ENCODE assay signal across 17 cellular contexts in genomic region chr14:39673141-39674133, GRCh38.
DNase-seq lines count a peak whose midpoint lies in the region; ATAC-seq, FAIRE-seq and TF ChIP-seq lines count a peak whose summit lies in the region.
"Had no signal": no experiment of that assay in that cellular context is flagged by ENCODE, and none has a peak within 500 bp of the region (broad histone marks: within the 10 kb centered on the region; RNA-seq: fewer than 3 reads in every experiment).

No MANE protein-coding gene starts in this region.

- TF ChIP-seq EP300 in H1 (IDR thresholded peaks at IDR 0.05; ENCODE audit: borderline replicate concordance in 1 of 2, low read depth in 2 of 2, low read length in 2 of 2), result peak in 1 of 2 experiments; percentile 9; a peak in 1 of 3 replicates

- H3K27ac Mint-ChIP-seq in chondrocyte (ENCODE audit: unreplicated experiment), result no peak overlapping the region
- H3K27ac Mint-ChIP-seq: activated CD8-positive, alpha-beta memory T cell treated with anti-CD3 and anti-CD28 coated beads, Interleukin-2, amount 10 ng/mL, durations not matched to agents 7 days and 5 days; memory B cell had no signal

- H2AK5ac ChIP-seq in H1 (ENCODE audit: low read depth, low read length), result no peak overlapping the region

- H2BK15ac ChIP-seq in H1 (ENCODE audit: low read length), result no peak overlapping the region

- no peak overlapping the region for H3K23ac ChIP-seq in H1 (ENCODE audit: insufficient read length)

- FAIRE-seq in H1 (lab: Jason Lieb, UNC), result no peak
- FAIRE-seq: HTR-8/SVneo, pancreas had no signal

- no peak overlapping the region for H2BK12ac ChIP-seq in H1 (ENCODE audit: low read depth, low read length)

- no peaks in the 10 kb centered on the region for H4K20me1 ChIP-seq in H1 (replicated peaks in 1 of 2; ENCODE audit: control insufficient read depth in 1 of 2, insufficient read depth in 2 of 2, low read length in 2 of 2)

- WGBS in H1 (ENCODE audit: extremely low coverage in 1 of 2, insufficient coverage in 1 of 2, insufficient read length in 1 of 2, insufficient replicate concordance in 2 of 2, low coverage in 1 of 2, low lambda C conversion rate in 2 of 2, missing lambda C conversion rate in 1 of 2), 2 experiments, result 61% methylated on average over 5 of the region's 5 CpGs; no CpG with 5 or more reads in 1 of the 2 experiments

- no peak overlapping the region for H3K18ac ChIP-seq in H1 (ENCODE audit: extremely low read depth, low read length)

- peak overlapping the region in 1 of 2 experiments; percentile 16; a peak in 2 of 4 replicates for H3K4me2 ChIP-seq in H1 (ENCODE audit: insufficient read depth in 1 of 2, low read depth in 2 of 2, low read length in 2 of 2)

- no peaks in the 10 kb centered on the region for H3K27me3 Mint-ChIP-seq in chondrocyte (ENCODE audit: low read depth)
- H3K27me3 Mint-ChIP-seq: activated CD8-positive, alpha-beta memory T cell treated with anti-CD3 and anti-CD28 coated beads, Interleukin-2, amount 10 ng/mL, durations not matched to agents 7 days and 5 days; memory B cell had no signal

- no peak overlapping the region for H4K8ac ChIP-seq in H1 (ENCODE audit: extremely low read depth, insufficient read depth, low read length)

- no peak overlapping the region for H2BK5ac ChIP-seq in H1 (ENCODE audit: low read depth, low read length)

- H2BK120ac ChIP-seq in H1 (replicated peaks; ENCODE audit: low read depth, low read length), result no peak overlapping the region

- peaks cover 8% of the 10 kb centered on the region for H3K4me1 Mint-ChIP-seq in chondrocyte (ENCODE audit: low read depth)
- H3K4me1 Mint-ChIP-seq: activated CD8-positive, alpha-beta memory T cell treated with anti-CD3 and anti-CD28 coated beads, Interleukin-2, amount 10 ng/mL, durations not matched to agents 7 days and 5 days; memory B cell had no signal

- no peaks in the 10 kb centered on the region for H3K79me1 ChIP-seq in H1 (ENCODE audit: low read depth, low read length)

- TF ChIP-seq RAD21 in H1 (IDR thresholded peaks at IDR 0.05 in 1 of 2, conservative IDR thresholded peaks at IDR 0.05 in 1 of 2; ENCODE audit: low read depth in 2 of 2, low read length in 2 of 2), result no peak

- no peak overlapping the region for H4K5ac ChIP-seq in H1 (ENCODE audit: insufficient read length, low read depth, low read length)

- TF ChIP-seq POLR2A in H1 (IDR thresholded peaks at IDR 0.05; ENCODE audit: control extremely low read depth in 1 of 2, low read depth in 2 of 2, low read length in 2 of 2), result no peak

- H3K9me3 ChIP-seq in NT2/D1 (ENCODE audit: insufficient read depth, low read length) (no peaks in the 10 kb centered on the region), H1 (ENCODE audit: insufficient read depth in 2 of 2, low read depth in 1 of 2, low read length in 1 of 2) (no peaks in the 10 kb centered on the region)
- H3K9me3 ChIP-seq: pancreas had no signal

- no peaks in the 10 kb centered on the region for H3K36me3 Mint-ChIP-seq in chondrocyte (ENCODE audit: low read depth)
- H3K36me3 Mint-ChIP-seq: activated CD8-positive, alpha-beta memory T cell treated with anti-CD3 and anti-CD28 coated beads, Interleukin-2, amount 10 ng/mL, durations not matched to agents 7 days and 5 days; memory B cell had no signal

- H3K36me3 ChIP-seq in NT2/D1 (ENCODE audit: insufficient read depth, insufficient read length, low read length), result no peaks in the 10 kb centered on the region
- H3K36me3 ChIP-seq in H1 (ENCODE audit: control insufficient read depth in 2 of 4, insufficient read depth in 4 of 4, low read length in 3 of 4), result no peaks in the 10 kb centered on the region
- H3K36me3 ChIP-seq: pancreas had no signal

- H3K27ac ChIP-seq in H1 (ENCODE audit: low read depth, low read length), result no peak overlapping the region
- no peak overlapping the region for H3K27ac ChIP-seq in substantia nigra (ENCODE audit: low read depth, low read length, poor library complexity, severe bottlenecking)
- H3K27ac ChIP-seq: coronary artery, pancreas, VCaP had no signal

- DNase-seq in Caki2 (ENCODE audit: low read depth), result peak; percentile 15
- DNase-seq in NT2/D1 (ENCODE audit: low read depth, low spot score), result peak; percentile 46
- peak in 1 of 2 experiments; percentile 2 for DNase-seq in H1 (ENCODE audit: low read depth in 1 of 2, low spot score in 2 of 2)
- DNase-seq in non-pigmented ciliary epithelial cell (ENCODE audit: low read depth), result peak; percentile 18
- no peak for DNase-seq in left lobe of liver (ENCODE audit: low spot score)
- DNase-seq in DMS153 treated with DMSO at 0.1 percent for 48 hours (lab: John Stamatoyannopoulos, UW; ENCODE audit: unreplicated experiment), result no peak
- no peak for DNase-seq in chondrocyte (ENCODE audit: low spot score)
- DNase-seq in substantia nigra (lab: John Stamatoyannopoulos, UW), result no peak
- DNase-seq: activated CD8-positive, alpha-beta memory T cell treated with anti-CD3 and anti-CD28 coated beads, Interleukin-2, amount 10 ng/mL, durations not matched to agents 7 days and 5 days; C1 segment of cervical spinal cord; EL; pancreas; trophoblast cell had no signal

- H2AFZ ChIP-seq in H1 (ENCODE audit: low read length), result no peak overlapping the region

- no peaks in the 10 kb centered on the region for H3K27me3 ChIP-seq in NT2/D1 (ENCODE audit: insufficient read depth, insufficient read length)
- no peaks in the 10 kb centered on the region for H3K27me3 ChIP-seq in H1 (replicated peaks in 1 of 4; ENCODE audit: control insufficient read depth in 3 of 4, extremely low read depth in 1 of 4, insufficient read depth in 3 of 4, low read length in 3 of 4)
- H3K27me3 ChIP-seq: pancreas had no signal

- H4K91ac ChIP-seq in H1 (replicated peaks; ENCODE audit: insufficient read length, low read length), result no peak overlapping the region

- in situ Hi-C loops in Caki2 (cut with HindIII; ENCODE audit: low pct_unique_long_range_greater_than_20kb, low sequenced_read_pairs), result no loop called here

- peaks cover 2% of the 10 kb centered on the region for H3K9me3 Mint-ChIP-seq in chondrocyte (ENCODE audit: low read depth)
- H3K9me3 Mint-ChIP-seq: memory B cell had no signal

- H3K4me3 ChIP-seq in NT2/D1 (ENCODE audit: insufficient read length, low read depth), result no peak overlapping the region
- H3K4me3 ChIP-seq in H1 (ENCODE audit: extremely low read depth in 1 of 4, insufficient read depth in 2 of 4, low read depth in 3 of 4, low read length in 4 of 4), result peak overlapping the region in 1 of 4 experiments; percentile 30; a peak in 1 of 8 replicates
- H3K4me3 ChIP-seq: coronary artery, pancreas had no signal

- H3K56ac ChIP-seq in H1 (replicated peaks; ENCODE audit: insufficient read length, low read depth, low read length), result no peak overlapping the region

- POLR2A ChIA-PET in H1 (lab: Charles Lee; ENCODE audit: partially characterized antibody), result interaction anchor here (0.6 kb wide), 1 partner anchor 81 kb away, joined by 4 read pairs; no protein-coding TSS in a partner anchor

- CTCF ChIA-PET in H1 (lab: Charles Lee; ENCODE audit: partially characterized antibody), result interaction anchor here (1.7 kb wide), 1 partner anchor 9 kb away, joined by 5 read pairs; no protein-coding TSS in a partner anchor

- H3K23me2 ChIP-seq in H1 (ENCODE audit: low read depth, low read length), result no peaks in the 10 kb centered on the region

- no peak overlapping the region for H3K14ac ChIP-seq in H1 (ENCODE audit: insufficient read length)

- H3K79me2 ChIP-seq in H1 (ENCODE audit: control insufficient read depth in 1 of 2, insufficient read depth in 2 of 2, low read length in 2 of 2), result no peaks in the 10 kb centered on the region

- no peak for TF ChIP-seq CTCF in H1 (IDR thresholded peaks at IDR 0.05; ENCODE audit: control extremely low read depth in 1 of 3, insufficient read depth in 1 of 3, low read depth in 1 of 3, low read length in 3 of 3)
- TF ChIP-seq CTCF in chondrocyte (IDR thresholded peaks at IDR 0.05), result no peak

- no peak overlapping the region for H2BK20ac ChIP-seq in H1 (ENCODE audit: low read length)

- H3K4me3 Mint-ChIP-seq in chondrocyte (ENCODE audit: unreplicated experiment), result no peak overlapping the region
- H3K4me3 Mint-ChIP-seq: activated CD8-positive, alpha-beta memory T cell treated with anti-CD3 and anti-CD28 coated beads, Interleukin-2, amount 10 ng/mL, durations not matched to agents 7 days and 5 days; memory B cell had no signal

- no peak overlapping the region for H3K9ac ChIP-seq in NT2/D1 (ENCODE audit: insufficient read length, low read depth)
- no peak overlapping the region for H3K9ac ChIP-seq in H1 (replicated peaks in 1 of 4; ENCODE audit: extremely low read depth in 1 of 4, low read depth in 3 of 4, low read length in 3 of 4)

- no peak overlapping the region for H3K4ac ChIP-seq in H1 (replicated peaks; ENCODE audit: insufficient read length, low read depth, low read length)

- no peak for ATAC-seq in left lobe of liver
- ATAC-seq: activated CD8-positive, alpha-beta memory T cell treated with anti-CD3 and anti-CD28 coated beads, Interleukin-2, amount 10 ng/mL, durations not matched to agents 7 days and 5 days; pancreas had no signal

- no peaks in the 10 kb centered on the region for H3K4me1 ChIP-seq in NT2/D1 (ENCODE audit: insufficient read depth, insufficient read length)
- peaks cover 0 to 12% (median 0%) of the 10 kb centered on the region in 4 experiments; a peak in 1 of 7 replicates for H3K4me1 ChIP-seq in H1 (replicated peaks in 1 of 4; ENCODE audit: control insufficient read depth in 3 of 4, insufficient read depth in 4 of 4, low read length in 3 of 4)
- H3K4me1 ChIP-seq: pancreas had no signal

TF ChIP-seq in H1, 55 proteins besides CTCF, POLR2A, EP300 and RAD21 (continues in another document):
- TF ChIP-seq, protein P1, sequence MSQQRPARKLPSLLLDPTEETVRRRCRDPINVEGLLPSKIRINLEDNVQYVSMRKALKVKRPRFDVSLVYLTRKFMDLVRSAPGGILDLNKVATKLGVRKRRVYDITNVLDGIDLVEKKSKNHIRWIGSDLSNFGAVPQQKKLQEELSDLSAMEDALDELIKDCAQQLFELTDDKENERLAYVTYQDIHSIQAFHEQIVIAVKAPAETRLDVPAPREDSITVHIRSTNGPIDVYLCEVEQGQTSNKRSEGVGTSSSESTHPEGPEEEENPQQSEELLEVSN (IDR thresholded peaks at IDR 0.05), result peak; percentile 81

Comparison
In these comparisons a context has a peak if more than half of its experiments do, and no peak if none do; other contexts are left out.
1. DNase-seq: peak in Caki2 (single experiment), NT2/D1 (single experiment) and non-pigmented ciliary epithelial cell (single experiment); none in left lobe of liver (single experiment), DMS153 treated with DMSO at 0.1 percent for 48 hours (single experiment), chondrocyte (single experiment) and substantia nigra (0 of 49).